ENCODE assay signal across 9 cellular contexts in the genomic region with DNA sequence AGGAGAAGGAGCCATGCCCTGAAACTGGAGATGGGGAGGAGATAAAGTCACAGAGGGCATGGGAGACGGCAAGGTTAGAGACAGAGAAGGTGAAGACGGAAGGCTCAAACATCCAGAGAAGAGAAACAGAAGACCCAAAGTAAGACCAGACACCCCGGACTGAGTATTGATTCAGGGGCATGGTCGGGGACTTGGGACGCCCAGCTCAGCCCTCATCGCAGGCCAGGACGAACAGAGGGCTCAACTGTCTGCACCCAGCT. TPM values are rescaled to one million over a fixed set of nuclear protein-coding genes. Genes with fewer than 3 reads are reported as not detected.
A peak's percentile ranks its signal among the peaks of the same experiment; 100 is the strongest.
DNase-seq lines count a peak whose midpoint lies in the region; ATAC-seq, FAIRE-seq and TF ChIP-seq lines count a peak whose summit lies in the region.
"Had no signal": no experiment of that assay in that cellular context is flagged by ENCODE, and none has a peak within 500 bp of the region (broad histone marks: within the 10 kb centered on the region; RNA-seq: fewer than 3 reads in every experiment).

No MANE protein-coding gene starts in this region.

- peak overlapping the region; percentile 79 for H3K4me2 ChIP-seq in keratinocyte (ENCODE audit: control insufficient read depth, extremely low read depth, insufficient read depth, low read depth, low read length)

- POLR2A ChIA-PET in activated CD4-positive, alpha-beta memory T cell treated with anti-CD3 and anti-CD28 coated beads, Interleukin-2, amount 10 ng/mL, durations not matched to agents 7 days and 5 days (lab: Charles Lee): interaction anchor here (0.8 to 4.9 kb wide), 9 partner anchors 17 to 128 kb away, joined by 3 to 21 read pairs (median 4); no protein-coding TSS in a partner anchor

- H3K4me1 Mint-ChIP-seq in activated CD4-positive, alpha-beta memory T cell treated with anti-CD3 and anti-CD28 coated beads, Interleukin-2, amount 10 ng/mL, durations not matched to agents 7 days and 5 days: peaks cover 62% of the 10 kb centered on the region
- H3K4me1 Mint-ChIP-seq in stimulated activated naive CD8-positive, alpha-beta T cell treated with anti-CD3 and anti-CD28 coated beads, Interleukin-15, amount 100 ng/mL, for 72 hours: peaks cover 50% of the 10 kb centered on the region

- dilution Hi-C loops in keratinocyte (cut with MboI; ENCODE audit: extremely low pct_ligation_motif_present, low sequenced_read_pairs): loop anchor here (10.0 kb wide), 1 partner anchor 115 kb away; no protein-coding TSS in a partner anchor

- H3K4me1 ChIP-seq in keratinocyte (ENCODE audit: control insufficient read depth, extremely low read depth, insufficient read depth, low read length): peaks cover 25% of the 10 kb centered on the region

- H3K27me3 Mint-ChIP-seq in activated CD4-positive, alpha-beta memory T cell treated with anti-CD3 and anti-CD28 coated beads, Interleukin-2, amount 10 ng/mL, durations not matched to agents 7 days and 5 days: no peaks in the 10 kb centered on the region
- peaks cover 13% of the 10 kb centered on the region for H3K27me3 Mint-ChIP-seq in stimulated activated naive CD8-positive, alpha-beta T cell treated with anti-CD3 and anti-CD28 coated beads, Interleukin-15, amount 100 ng/mL, for 72 hours

- H3K4me3 Mint-ChIP-seq in activated CD4-positive, alpha-beta memory T cell treated with anti-CD3 and anti-CD28 coated beads, Interleukin-2, amount 10 ng/mL, durations not matched to agents 7 days and 5 days: peak overlapping the region; percentile 77
- H3K4me3 Mint-ChIP-seq in stimulated activated naive CD8-positive, alpha-beta T cell treated with anti-CD3 and anti-CD28 coated beads, Interleukin-15, amount 100 ng/mL, for 72 hours: peak overlapping the region; percentile 77 to 88

- peak; percentile 28 for DNase-seq in NCI-H2171 treated with DMSO at 0.1 percent for 48 hours (lab: John Stamatoyannopoulos, UW)
- DNase-seq in NCI-H2171 (lab: John Stamatoyannopoulos, UW): no peak
- DNase-seq in activated CD4-positive, alpha-beta memory T cell treated with anti-CD3 and anti-CD28 coated beads, Interleukin-2, amount 10 ng/mL, durations not matched to agents 7 days and 5 days: no peak
- no peak for DNase-seq in keratinocyte (ENCODE audit: low read depth, low spot score)
- no peak for DNase-seq in stimulated activated naive CD8-positive, alpha-beta T cell treated with anti-CD3 and anti-CD28 coated beads, Interleukin-15, amount 100 ng/mL, for 72 hours
- no peak for DNase-seq in left lobe of liver (ENCODE audit: low spot score)
- DNase-seq in GM19238 (ENCODE audit: insufficient read length, low spot score): no peak

- peak overlapping the region; percentile 59 to 76 (median 64) for H3K4me3 ChIP-seq in keratinocyte (ENCODE audit: control insufficient read depth in 2 of 3, extremely low read depth in 1 of 3, insufficient read depth in 2 of 3, low read depth in 1 of 3, low read length in 3 of 3)

- H3K27ac ChIP-seq in keratinocyte (ENCODE audit: control insufficient read depth, insufficient read depth, low read length): peak overlapping the region; percentile 39

- no peak for FAIRE-seq in keratinocyte (lab: Jason Lieb, UNC)
- FAIRE-seq: A204.1 had no signal

- no peaks in the 10 kb centered on the region for H3K27me3 ChIP-seq in keratinocyte (ENCODE audit: control insufficient read depth, extremely low read depth, insufficient read depth, low read length)

- H3K9ac ChIP-seq in keratinocyte (ENCODE audit: control insufficient read depth, extremely low read depth, insufficient read depth, low read length): peak overlapping the region; percentile 58

- TF ChIP-seq CTCF in keratinocyte (optimal IDR thresholded peaks at IDR 0.05 in 1 of 3, IDR thresholded peaks at IDR 0.05 in 1 of 3, conservative IDR thresholded peaks at IDR 0.05 in 1 of 3; ENCODE audit: extremely low read depth in 1 of 3, insufficient read depth in 2 of 3, low read length in 3 of 3): no peak

- H3K9me3 Mint-ChIP-seq in activated CD4-positive, alpha-beta memory T cell treated with anti-CD3 and anti-CD28 coated beads, Interleukin-2, amount 10 ng/mL, durations not matched to agents 7 days and 5 days: no peaks in the 10 kb centered on the region
- H3K9me3 Mint-ChIP-seq in stimulated activated naive CD8-positive, alpha-beta T cell treated with anti-CD3 and anti-CD28 coated beads, Interleukin-15, amount 100 ng/mL, for 72 hours: no peaks in the 10 kb centered on the region

- ATAC-seq in stimulated activated naive CD8-positive, alpha-beta T cell treated with anti-CD3 and anti-CD28 coated beads, Interleukin-15, amount 100 ng/mL, for 72 hours: no peak
- ATAC-seq in GM21528 (IDR thresholded peaks at IDR 0.05; ENCODE audit: low FRiP score, unreplicated experiment) (no peak), left lobe of liver (no peak)

- peak overlapping the region; percentile 77 for H3K27ac Mint-ChIP-seq in activated CD4-positive, alpha-beta memory T cell treated with anti-CD3 and anti-CD28 coated beads, Interleukin-2, amount 10 ng/mL, durations not matched to agents 7 days and 5 days
- H3K27ac Mint-ChIP-seq in stimulated activated naive CD8-positive, alpha-beta T cell treated with anti-CD3 and anti-CD28 coated beads, Interleukin-15, amount 100 ng/mL, for 72 hours: peak overlapping the region; percentile 17 to 20

- H2AFZ ChIP-seq in keratinocyte (ENCODE audit: control insufficient read depth, low read length): peak overlapping the region; percentile 0

- H3K36me3 ChIP-seq in keratinocyte (ENCODE audit: control insufficient read depth in 2 of 2, extremely low read depth in 1 of 2, insufficient read depth in 2 of 2, low read length in 2 of 2): no peaks in the 10 kb centered on the region

- peaks cover 3% of the 10 kb centered on the region for H3K9me1 ChIP-seq in keratinocyte (ENCODE audit: control insufficient read depth, extremely low read depth, insufficient read depth, low read length)

- H4K20me1 ChIP-seq in keratinocyte (ENCODE audit: control insufficient read depth, extremely low read depth, insufficient read depth, low read length): no peaks in the 10 kb centered on the region

- peaks cover 30% of the 10 kb centered on the region for H3K79me2 ChIP-seq in keratinocyte (ENCODE audit: control insufficient read depth, insufficient read depth, low read length)

- peaks cover 45% of the 10 kb centered on the region for H3K36me3 Mint-ChIP-seq in activated CD4-positive, alpha-beta memory T cell treated with anti-CD3 and anti-CD28 coated beads, Interleukin-2, amount 10 ng/mL, durations not matched to agents 7 days and 5 days (ENCODE audit: low read depth)

- no peaks in the 10 kb centered on the region for H3K9me3 ChIP-seq in keratinocyte (ENCODE audit: control insufficient read depth, low read depth, low read length)

- CTCF ChIA-PET in activated CD4-positive, alpha-beta memory T cell treated with anti-CD3 and anti-CD28 coated beads, Interleukin-2, amount 10 ng/mL, durations not matched to agents 7 days and 5 days (lab: Charles Lee): interaction anchor here (0.9 to 3.3 kb wide), 5 partner anchors 53 to 275 kb away, joined by 3 to 16 read pairs (median 3); no protein-coding TSS in a partner anchor

RNA-seq across cellular contexts. Expression of a gene that starts 1.1 kb away (rescaled TPM):
- 10 to 100 TPM; 30.2 to 34.9 TPM for total RNA-seq in activated CD4-positive, alpha-beta memory T cell treated with anti-CD3 and anti-CD28 coated beads, Interleukin-2, amount 10 ng/mL, durations not matched to agents 7 days and 5 days
- polyA plus RNA-seq in keratinocyte: 4.4 to 10.0 TPM (median 6.1 TPM) in 3 replicates
- polyA plus RNA-seq in keratinocyte (2011; ENCODE audit: low read depth): 2.4 TPM
- 2.8 and 3.2 TPM in 2 replicates for polyA plus RNA-seq in keratinocyte (2011; cell fraction: cytosol; rRNA removed)
- polyA plus RNA-seq in keratinocyte (2011; cell fraction: nucleus; rRNA removed): 13.9 and 14.2 TPM in 2 replicates
- 4.9 and 8.9 TPM in 2 replicates for polyA plus RNA-seq in keratinocyte (2012; ENCODE audit: low replicate concordance)
- 19.2 to 30.8 TPM (median 26.0 TPM) in 3 replicates for polyA minus RNA-seq in keratinocyte
- polyA minus RNA-seq in keratinocyte (2011; cell fraction: cytosol; rRNA and poly(A)+ RNA removed): 10.6 TPM
- polyA minus RNA-seq in keratinocyte (2011; cell fraction: nucleus; rRNA and poly(A)+ RNA removed): 26.4 and 32.7 TPM in 2 replicates
- total RNA-seq in left lobe of liver: 0.45 TPM

Comparison
In these comparisons a context has a peak if more than half of its experiments do, and no peak if none do; other contexts are left out.
1. RNA of a gene that starts 1.1 kb away (total RNA-seq): 30.2 to 34.9 TPM in activated CD4-positive, alpha-beta memory T cell treated with anti-CD3 and anti-CD28 coated beads, Interleukin-2, amount 10 ng/mL, durations not matched to agents 7 days and 5 days; 0.45 TPM in left lobe of liver (single experiment); every median in the first group is over 10 times any median in the second.